Comparison of ENCODE assay signal across 13 cellular contexts in genomic region chr10:77164616-77165311, GRCh38.
A peak's percentile ranks its signal among the peaks of the same experiment; 100 is the strongest.
DNase-seq lines count a peak whose midpoint lies in the region; TF ChIP-seq lines count a peak whose summit lies in the region.
"Had no signal": no experiment of that assay in that cellular context is flagged by ENCODE, and none has a peak within 500 bp of the region (broad histone marks: within the 10 kb centered on the region; RNA-seq: fewer than 3 reads in every experiment).

No MANE protein-coding gene starts in this region.

- peak overlapping the region; percentile 20; the same call in 1 of the 2 replicates for H3K4me2 ChIP-seq in PC-9

- no peak overlapping the region for H2AFZ ChIP-seq in ACC112 (ENCODE audit: low read length, unreplicated experiment)
- no peak overlapping the region for H2AFZ ChIP-seq in PC-9

- TF ChIP-seq POLR2A in spleen (IDR thresholded peaks at IDR 0.05), result no peak

- H3K27me3 ChIP-seq in ACC112 (ENCODE audit: insufficient read depth, low read length), result no peaks in the 10 kb centered on the region
- H3K27me3 ChIP-seq in PC-9 (ENCODE audit: insufficient read depth, low read depth), result no peaks in the 10 kb centered on the region
- no peaks in the 10 kb centered on the region for H3K27me3 ChIP-seq in muscle layer of duodenum (ENCODE audit: low read depth, low read length)
- H3K27me3 ChIP-seq in spleen (replicated peaks in 1 of 7), result no peaks in the 10 kb centered on the region
- H3K27me3 ChIP-seq: tibial nerve had no signal

- peak overlapping the region; percentile 96 for H3K27ac ChIP-seq in ACC112 (ENCODE audit: low read depth, low read length)
- peak overlapping the region; percentile 50; the same call in 1 of the 2 replicates for H3K27ac ChIP-seq in PC-9
- peak overlapping the region; percentile 42 for H3K27ac ChIP-seq in muscle layer of duodenum (ENCODE audit: low read length)
- no peak overlapping the region for H3K27ac ChIP-seq in spleen

- H3K79me2 ChIP-seq in ACC112 (ENCODE audit: control insufficient read depth, insufficient read depth, low read length, unreplicated experiment) (no peaks in the 10 kb centered on the region), PC-9 (ENCODE audit: low read depth) (no peaks in the 10 kb centered on the region)

- CTCF ChIA-PET in PC-9 (lab: Charles Lee), result interaction anchor here (0.5 to 1.6 kb wide), 8 partner anchors 11 to 1273 kb away, joined by 3 to 6 read pairs (median 4); no protein-coding TSS in a partner anchor

- no peaks in the 10 kb centered on the region for H3K9me2 ChIP-seq in PC-9 (ENCODE audit: insufficient read depth)

- peak overlapping the region; percentile 26 for H3K4me3 ChIP-seq in ACC112 (ENCODE audit: low read depth, low read length)
- no peak overlapping the region for H3K4me3 ChIP-seq in PC-9
- H3K4me3 ChIP-seq in muscle layer of duodenum (ENCODE audit: low read depth in 1 of 2, low read length in 2 of 2), result no peak overlapping the region
- H3K4me3 ChIP-seq in spleen, result no peak overlapping the region
- H3K4me3 ChIP-seq: tibial nerve had no signal

- no peak for DNase-seq in PC-9
- DNase-seq in dedifferentiated amniotic fluid mesenchymal stem cell (ENCODE audit: extremely low spot score), result peak; percentile 57
- DNase-seq in 8988T, result no peak
- no peak for DNase-seq in stimulated activated CD4-positive, alpha-beta T cell treated with anti-CD3 and anti-CD28 coated beads, Interleukin-12 subunit alpha, Interleukin-12 subunit beta, amount 100 ng/mL, for 4 hours
- no peak for DNase-seq in NCI-H82 treated with DMSO at 0.1 percent for 48 hours (lab: John Stamatoyannopoulos, UW; ENCODE audit: unreplicated experiment)
- no peak for DNase-seq in spleen
- DNase-seq: activated CD4-positive, alpha-beta memory T cell treated with anti-CD3 and anti-CD28 coated beads, Interleukin-2, amount 10 ng/mL, durations not matched to agents 7 days and 5 days; activated gamma-delta T cell; H7; NCI-H2171 treated with DMSO at 0.1 percent for 48 hours had no signal

- POLR2A ChIA-PET in PC-9 (lab: Charles Lee; ENCODE audit: unreplicated experiment), result no interaction called here

- 51 to 71% (median 58%) methylated on average over 5 of the region's 5 CpGs for WGBS in spleen, 5 donors

- H3K4me1 ChIP-seq in ACC112 (ENCODE audit: control insufficient read depth, insufficient read depth, low read length, unreplicated experiment), result peaks cover 60% of the 10 kb centered on the region
- H3K4me1 ChIP-seq in PC-9 (replicated peaks; ENCODE audit: insufficient read depth), result peaks cover 68% of the 10 kb centered on the region
- H3K4me1 ChIP-seq in muscle layer of duodenum (ENCODE audit: control insufficient read depth in 1 of 2, insufficient read depth in 2 of 2, low read length in 2 of 2), result peaks cover 0 to 29% of the 10 kb centered on the region in 2 donors
- H3K4me1 ChIP-seq in spleen, result peaks cover 0 to 7% (median 0%) of the 10 kb centered on the region in 6 donors

- H3K36me3 ChIP-seq in ACC112 (ENCODE audit: insufficient read depth, low read length), result no peaks in the 10 kb centered on the region
- H3K36me3 ChIP-seq in PC-9 (ENCODE audit: low read depth), result no peaks in the 10 kb centered on the region
- H3K36me3 ChIP-seq in muscle layer of duodenum (ENCODE audit: control insufficient read depth in 1 of 2, insufficient read depth in 2 of 2, low read length in 2 of 2), result peaks cover 0 to 17% of the 10 kb centered on the region in 2 donors
- no peaks in the 10 kb centered on the region for H3K36me3 ChIP-seq in spleen
- H3K36me3 ChIP-seq: tibial nerve had no signal

- BruUV-seq in PC-9 (replicated peaks; lab: Mats Ljungman, UMichigan), result no TSS peak

- peaks cover 33% of the 10 kb centered on the region for H3F3A ChIP-seq in PC-9 (ENCODE audit: insufficient read depth, low read depth)

- H3K9me3 ChIP-seq in PC-9 (ENCODE audit: insufficient read depth, low read depth), result no peaks in the 10 kb centered on the region
- no peaks in the 10 kb centered on the region for H3K9me3 ChIP-seq in muscle layer of duodenum (ENCODE audit: control insufficient read depth in 1 of 2, low read length in 2 of 2)
- no peaks in the 10 kb centered on the region for H3K9me3 ChIP-seq in spleen
- H3K9me3 ChIP-seq: tibial nerve had no signal

- H4K20me1 ChIP-seq in PC-9 (ENCODE audit: insufficient read depth), result no peaks in the 10 kb centered on the region

- TF ChIP-seq CTCF in PC-9 (conservative IDR thresholded peaks at IDR 0.05), result no peak
- no peak for TF ChIP-seq CTCF in spleen (IDR thresholded peaks at IDR 0.05 in 8 of 11, conservative IDR thresholded peaks at IDR 0.05 in 3 of 11)

- intact Hi-C loops in PC-9 (cut with micrococcal nuclease; ENCODE audit: unreplicated experiment), result loop anchor here (1.0 to 10.0 kb wide), 4 partner anchors 478 to 860 kb away; partner anchors contain the start of gene POLR3A
- intact Hi-C loops in spleen (cut with DNase I; ENCODE audit: low total_unique reads), result no loop called here

Comparison
In these comparisons a context has a peak if more than half of its experiments do, and no peak if none do; other contexts are left out.
1. H3K27ac ChIP-seq: peak in ACC112 (single experiment), PC-9 (single experiment) and muscle layer of duodenum (single experiment); none in spleen (0 of 8).